9 cellular contexts compared by ENCODE assay signal in the genomic region with DNA sequence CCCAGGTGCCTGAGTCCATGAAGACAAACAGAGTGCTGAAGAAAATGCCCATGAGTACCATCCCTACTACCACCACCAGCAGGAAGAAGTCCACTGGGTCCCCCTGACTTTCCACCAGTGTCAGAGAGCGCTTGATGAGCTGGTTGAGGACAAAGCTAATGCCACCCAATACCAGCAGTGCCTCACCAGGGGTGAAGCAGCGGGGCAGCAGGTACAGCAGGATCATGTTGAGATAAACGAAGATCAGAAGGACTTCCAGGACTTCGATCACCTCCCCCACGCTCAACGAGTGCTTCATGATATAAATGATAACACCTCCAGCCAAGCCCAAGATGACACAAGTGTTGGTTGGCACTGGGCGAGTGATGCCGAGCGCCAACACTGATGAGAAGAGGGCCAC. TPM values are rescaled to one million over a fixed set of nuclear protein-coding genes. Genes with fewer than 3 reads are reported as not detected.
A peak's percentile ranks its signal among the peaks of the same experiment; 100 is the strongest.
DNase-seq lines count a peak whose midpoint lies in the region; ATAC-seq and TF ChIP-seq lines count a peak whose summit lies in the region.
"Had no signal": no experiment of that assay in that cellular context is flagged by ENCODE, and none has a peak within 500 bp of the region (broad histone marks: within the 10 kb centered on the region; RNA-seq: fewer than 3 reads in every experiment).

No MANE protein-coding gene starts in this region.

- no peaks in the 10 kb centered on the region for H3F3A ChIP-seq in OCI-LY1 (ENCODE audit: insufficient read depth, low read length)

- no peak for ATAC-seq in CD4-positive, CD25-positive, alpha-beta regulatory T cell (ENCODE audit: low read depth in 2 of 2)
- no peak for ATAC-seq in GM21619 (IDR thresholded peaks at IDR 0.05; ENCODE audit: unreplicated experiment)

- peaks cover 0 to 46% (median 21%) of the 10 kb centered on the region in 4 donors for H3K4me1 Mint-ChIP-seq in CD4-positive, CD25-positive, alpha-beta regulatory T cell

- H3K4me3 Mint-ChIP-seq in CD4-positive, CD25-positive, alpha-beta regulatory T cell, result peak overlapping the region; percentile 97 to 100 (median 99)

- peaks cover 9% of the 10 kb centered on the region for H3K36me3 Mint-ChIP-seq in CD4-positive, CD25-positive, alpha-beta regulatory T cell

- TF ChIP-seq CTCF in OCI-LY1 (IDR thresholded peaks at IDR 0.05; ENCODE audit: low read length), result no peak

- no peaks in the 10 kb centered on the region for H3K9me2 ChIP-seq in OCI-LY1 (ENCODE audit: low read depth, low read length)

- peaks cover 6% of the 10 kb centered on the region for H3K36me3 ChIP-seq in CD4-positive, CD25-positive, alpha-beta regulatory T cell (ENCODE audit: control insufficient read depth, insufficient read depth, low read length)
- peaks cover 22% of the 10 kb centered on the region for H3K36me3 ChIP-seq in OCI-LY1 (ENCODE audit: insufficient read depth, low read length)
- H3K36me3 ChIP-seq in endocrine pancreas (ENCODE audit: control insufficient read depth, insufficient read depth, low read length), result no peaks in the 10 kb centered on the region
- H3K36me3 ChIP-seq in neuron (ENCODE audit: insufficient read depth, low read length), result peaks cover 23% of the 10 kb centered on the region

- H4K20me1 ChIP-seq in OCI-LY1 (ENCODE audit: insufficient read depth, low read length), result no peaks in the 10 kb centered on the region

- no peaks in the 10 kb centered on the region for H3K9me3 Mint-ChIP-seq in CD4-positive, CD25-positive, alpha-beta regulatory T cell

- DNase-seq in CD4-positive, CD25-positive, alpha-beta regulatory T cell, result no peak
- no peak for DNase-seq in activated gamma-delta T cell treated with Interleukin-2 at 50 U/mL for 16 hours
- no peak for DNase-seq in MV-4-11 (lab: John Stamatoyannopoulos, UW)
- no peak for DNase-seq in DMS53 (lab: John Stamatoyannopoulos, UW)

- H3K27me3 Mint-ChIP-seq in CD4-positive, CD25-positive, alpha-beta regulatory T cell, result no peaks in the 10 kb centered on the region

- no peaks in the 10 kb centered on the region for H3K27me3 ChIP-seq in CD4-positive, CD25-positive, alpha-beta regulatory T cell (ENCODE audit: control insufficient read depth, insufficient read depth, low read length)
- H3K27me3 ChIP-seq in OCI-LY1 (ENCODE audit: insufficient read depth, low read length) (no peaks in the 10 kb centered on the region), endocrine pancreas (ENCODE audit: control insufficient read depth, insufficient read depth, low read length) (no peaks in the 10 kb centered on the region), neuron (ENCODE audit: insufficient read depth, low read length) (no peaks in the 10 kb centered on the region)

- H3K9ac ChIP-seq in OCI-LY1 (ENCODE audit: low read length) (peak overlapping the region; percentile 87), endocrine pancreas (ENCODE audit: control insufficient read depth, insufficient read depth, low read length) (peak overlapping the region; percentile 79)

- H3K9me3 ChIP-seq in CD4-positive, CD25-positive, alpha-beta regulatory T cell (ENCODE audit: control insufficient read depth in 2 of 2, low read length in 2 of 2), result no peaks in the 10 kb centered on the region
- H3K9me3 ChIP-seq in OCI-LY1 (ENCODE audit: low read length), result no peaks in the 10 kb centered on the region
- H3K9me3 ChIP-seq in endocrine pancreas (ENCODE audit: control insufficient read depth, low read length), result no peaks in the 10 kb centered on the region
- H3K9me3 ChIP-seq in neuron (ENCODE audit: low read length), result no peaks in the 10 kb centered on the region

- H2AFZ ChIP-seq in OCI-LY1 (ENCODE audit: low read length) (no peak overlapping the region), neuron (ENCODE audit: low read depth, low read length) (no peak overlapping the region)

- peak overlapping the region; percentile 91 for H3K27ac ChIP-seq in CD4-positive, CD25-positive, alpha-beta regulatory T cell (ENCODE audit: insufficient read depth, low read length, poor library complexity, severe bottlenecking)
- H3K27ac ChIP-seq in OCI-LY1 (ENCODE audit: low read depth, low read length, poor library complexity, severe bottlenecking), result no peak overlapping the region

- H3K79me2 ChIP-seq in OCI-LY1 (ENCODE audit: insufficient read depth, low read length), result peaks cover 6% of the 10 kb centered on the region; the same call in 1 of the 2 replicates

- peak overlapping the region in 2 of 3 donors; percentile 95 to 96 for H3K27ac Mint-ChIP-seq in CD4-positive, CD25-positive, alpha-beta regulatory T cell

- peaks cover 24% of the 10 kb centered on the region for H3K4me1 ChIP-seq in CD4-positive, CD25-positive, alpha-beta regulatory T cell (ENCODE audit: control insufficient read depth, insufficient read depth, low read length, poor library complexity, severe bottlenecking)
- H3K4me1 ChIP-seq in OCI-LY1 (ENCODE audit: insufficient read depth, low read length, severe bottlenecking), result peaks cover 13% of the 10 kb centered on the region
- no peaks in the 10 kb centered on the region for H3K4me1 ChIP-seq in endocrine pancreas (ENCODE audit: control insufficient read depth, insufficient read depth, low read length)
- H3K4me1 ChIP-seq in neuron (ENCODE audit: insufficient read depth, low read length), result peaks cover 9% of the 10 kb centered on the region

- peak overlapping the region; percentile 73 for H3K4me2 ChIP-seq in OCI-LY1 (ENCODE audit: low read length)

- H3K4me3 ChIP-seq in CD4-positive, CD25-positive, alpha-beta regulatory T cell (ENCODE audit: low read depth, low read length), result peak overlapping the region; percentile 71
- H3K4me3 ChIP-seq in OCI-LY1 (ENCODE audit: low read depth, low read length, poor library complexity, severe bottlenecking), result peak overlapping the region; percentile 84
- peak overlapping the region; percentile 27 for H3K4me3 ChIP-seq in endocrine pancreas (ENCODE audit: control insufficient read depth, insufficient read depth, low read length)
- peak overlapping the region; percentile 89 for H3K4me3 ChIP-seq in neuron (ENCODE audit: low read length)

RNA-seq across cellular contexts. Expression of a gene that starts 0.9 kb away (rescaled TPM):
- total RNA-seq in CD4-positive, CD25-positive, alpha-beta regulatory T cell, result 6.1 TPM
- 10 to 100 TPM in 2 of 4 donors, 1 to 10 TPM in 2; 7.6 to 12.3 (median 9.7) TPM for polyA plus RNA-seq in CD4-positive, CD25-positive, alpha-beta regulatory T cell

RNA-seq across cellular contexts. Expression of a gene that starts 1.0 kb away (rescaled TPM):
- total RNA-seq in CD4-positive, CD25-positive, alpha-beta regulatory T cell, result 74.3 TPM
- polyA plus RNA-seq in CD4-positive, CD25-positive, alpha-beta regulatory T cell, result 10 to 100 TPM; 20.8 to 23.4 (median 21.8) TPM

RNA-seq across cellular contexts. Expression of a gene that starts 25.8 kb away (rescaled TPM):
- 0.52 TPM for total RNA-seq in CD4-positive, CD25-positive, alpha-beta regulatory T cell
- polyA plus RNA-seq in CD4-positive, CD25-positive, alpha-beta regulatory T cell, result under 1 TPM in 2 of 4 donors, not detected in 2; 0.40 to 0.60 TPM
- total RNA-seq: NCI-H460 had no signal

Comparison
In these comparisons a context has a peak if more than half of its experiments do, and no peak if none do; other contexts are left out.
1. H3K4me3 ChIP-seq: peak in every context shown above with its lines; median percentile 89 in neuron; 84 in OCI-LY1; 71 in CD4-positive, CD25-positive, alpha-beta regulatory T cell; 27 in endocrine pancreas.